1 cellular context compared by ENCODE assay signal in the genomic region with DNA sequence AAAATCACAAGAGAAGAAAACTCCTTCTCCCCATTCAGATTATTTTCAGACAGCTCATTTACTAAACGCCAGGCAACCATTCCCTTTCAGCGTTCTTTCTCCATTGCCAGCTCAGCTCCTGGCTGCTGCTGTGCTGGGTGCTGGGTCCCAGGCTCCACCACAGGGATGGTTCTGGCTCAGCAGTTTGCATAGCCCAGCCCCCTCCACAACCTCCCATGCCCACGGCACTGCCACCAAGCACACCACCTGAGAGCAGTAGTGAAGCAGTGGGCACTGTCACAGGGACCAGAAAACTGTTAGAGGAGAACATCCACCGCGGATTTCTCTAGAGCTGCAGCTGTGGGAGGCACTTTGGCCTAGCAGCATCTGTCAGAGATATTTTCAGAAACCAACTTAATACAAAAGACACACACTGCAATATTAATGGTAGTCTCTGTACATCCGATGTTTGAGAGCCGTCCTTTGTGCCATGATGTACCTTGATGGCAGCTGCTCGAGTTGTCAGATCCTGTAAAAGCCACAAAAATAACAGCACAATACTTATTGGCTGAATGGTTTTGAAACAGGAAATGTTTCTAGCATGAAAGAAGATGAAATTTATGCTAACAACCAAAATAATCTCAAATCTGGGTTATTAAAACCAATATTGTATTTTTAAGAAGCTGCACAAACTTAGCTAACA.
TF ChIP-seq lines count a peak whose summit lies in the region.

No MANE protein-coding gene starts in this region.

TF ChIP-seq in HepG2, 621 proteins besides CTCF, POLR2A, EP300 and RAD21 (continued from another document):
- TF ChIP-seq, protein P1, sequence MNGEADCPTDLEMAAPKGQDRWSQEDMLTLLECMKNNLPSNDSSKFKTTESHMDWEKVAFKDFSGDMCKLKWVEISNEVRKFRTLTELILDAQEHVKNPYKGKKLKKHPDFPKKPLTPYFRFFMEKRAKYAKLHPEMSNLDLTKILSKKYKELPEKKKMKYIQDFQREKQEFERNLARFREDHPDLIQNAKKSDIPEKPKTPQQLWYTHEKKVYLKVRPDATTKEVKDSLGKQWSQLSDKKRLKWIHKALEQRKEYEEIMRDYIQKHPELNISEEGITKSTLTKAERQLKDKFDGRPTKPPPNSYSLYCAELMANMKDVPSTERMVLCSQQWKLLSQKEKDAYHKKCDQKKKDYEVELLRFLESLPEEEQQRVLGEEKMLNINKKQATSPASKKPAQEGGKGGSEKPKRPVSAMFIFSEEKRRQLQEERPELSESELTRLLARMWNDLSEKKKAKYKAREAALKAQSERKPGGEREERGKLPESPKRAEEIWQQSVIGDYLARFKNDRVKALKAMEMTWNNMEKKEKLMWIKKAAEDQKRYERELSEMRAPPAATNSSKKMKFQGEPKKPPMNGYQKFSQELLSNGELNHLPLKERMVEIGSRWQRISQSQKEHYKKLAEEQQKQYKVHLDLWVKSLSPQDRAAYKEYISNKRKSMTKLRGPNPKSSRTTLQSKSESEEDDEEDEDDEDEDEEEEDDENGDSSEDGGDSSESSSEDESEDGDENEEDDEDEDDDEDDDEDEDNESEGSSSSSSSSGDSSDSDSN (CRISPR knock-in tag; IDR thresholded peaks at IDR 0.05), result no peak
- TF ChIP-seq, protein P2, sequence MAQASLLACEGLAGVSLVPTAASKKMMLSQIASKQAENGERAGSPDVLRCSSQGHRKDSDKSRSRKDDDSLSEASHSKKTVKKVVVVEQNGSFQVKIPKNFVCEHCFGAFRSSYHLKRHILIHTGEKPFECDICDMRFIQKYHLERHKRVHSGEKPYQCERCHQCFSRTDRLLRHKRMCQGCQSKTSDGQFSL (CRISPR knock-in tag; IDR thresholded peaks at IDR 0.05), result no peak
- TF ChIP-seq ZNF777 (CRISPR knock-in tag; IDR thresholded peaks at IDR 0.05) (no peak), ZKSCAN5 (CRISPR knock-in tag; IDR thresholded peaks at IDR 0.05) (no peak), YEATS2 (CRISPR knock-in tag; IDR thresholded peaks at IDR 0.05; ENCODE audit: borderline replicate concordance) (no peak), NFKB2 (CRISPR knock-in tag; IDR thresholded peaks at IDR 0.05; ENCODE audit: borderline replicate concordance) (no peak), REPIN1 (CRISPR knock-in tag; IDR thresholded peaks at IDR 0.05; ENCODE audit: borderline replicate concordance, low read depth) (no peak), ZNF510 (CRISPR knock-in tag; IDR thresholded peaks at IDR 0.05; ENCODE audit: low read depth) (no peak)
- TF ChIP-seq, protein P3, sequence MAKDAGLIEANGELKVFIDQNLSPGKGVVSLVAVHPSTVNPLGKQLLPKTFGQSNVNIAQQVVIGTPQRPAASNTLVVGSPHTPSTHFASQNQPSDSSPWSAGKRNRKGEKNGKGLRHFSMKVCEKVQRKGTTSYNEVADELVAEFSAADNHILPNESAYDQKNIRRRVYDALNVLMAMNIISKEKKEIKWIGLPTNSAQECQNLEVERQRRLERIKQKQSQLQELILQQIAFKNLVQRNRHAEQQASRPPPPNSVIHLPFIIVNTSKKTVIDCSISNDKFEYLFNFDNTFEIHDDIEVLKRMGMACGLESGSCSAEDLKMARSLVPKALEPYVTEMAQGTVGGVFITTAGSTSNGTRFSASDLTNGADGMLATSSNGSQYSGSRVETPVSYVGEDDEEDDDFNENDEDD (CRISPR knock-in tag; IDR thresholded peaks at IDR 0.05; ENCODE audit: borderline replicate concordance), result no peak
